In the genomic region with DNA sequence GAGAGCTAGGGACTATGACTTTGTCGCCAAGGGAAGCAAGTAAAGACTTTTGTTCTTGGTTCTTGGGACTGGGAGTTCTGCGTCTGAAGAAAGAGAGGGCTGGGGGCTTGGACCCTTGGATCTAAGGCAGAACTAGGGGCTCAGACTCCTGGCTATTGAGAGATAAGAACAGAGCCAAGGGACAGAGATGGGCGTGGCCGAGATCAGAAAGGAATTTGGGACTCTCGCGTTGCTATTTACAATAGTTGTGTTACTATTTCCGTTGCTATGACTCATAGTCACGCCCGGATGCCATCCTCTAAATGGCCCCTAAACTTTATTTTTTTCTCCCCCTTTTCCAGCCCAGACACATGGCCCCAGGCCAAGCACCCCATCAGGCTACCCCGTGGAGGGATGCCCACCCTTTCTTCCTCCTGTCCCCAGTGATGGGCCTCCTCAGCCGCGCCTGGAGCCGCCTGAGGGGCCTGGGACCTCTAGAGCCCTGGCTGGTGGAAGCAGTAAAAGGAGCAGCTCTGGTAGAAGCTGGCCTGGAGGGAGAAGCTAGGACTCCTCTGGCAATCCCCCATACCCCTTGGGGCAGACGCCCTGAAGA, we compare ENCODE assay signal across 8 cellular contexts. TPM values are rescaled to one million over a fixed set of nuclear protein-coding genes. Genes with fewer than 3 reads are reported as not detected.
A peak's percentile ranks its signal among the peaks of the same experiment; 100 is the strongest.
DNase-seq lines count a peak whose midpoint lies in the region; ATAC-seq and TF ChIP-seq lines count a peak whose summit lies in the region.

No MANE protein-coding gene starts in this region.

- peak overlapping the region; percentile 97 for H3K9ac ChIP-seq in Karpas-422 (ENCODE audit: low read length)

- peaks cover 12% of the 10 kb centered on the region; the same call in 1 of the 2 replicates for H4K20me1 ChIP-seq in Karpas-422 (ENCODE audit: insufficient read depth, low read depth, low read length)

- H2AFZ ChIP-seq in Karpas-422 (ENCODE audit: low read length) = peak overlapping the region; percentile 58; the same call in 1 of the 2 replicates

- peaks cover 25% of the 10 kb centered on the region for H3K79me2 ChIP-seq in Karpas-422 (ENCODE audit: low read length)

- WGBS in gastroesophageal sphincter (ENCODE audit: low coverage in 1 of 2), 2 donors = 0% methylated on average over 9 to 10 of the region's 14 CpGs

- DNase-seq in GM10248 (ENCODE audit: extremely low spot score) = peak; percentile 80
- peak; percentile 96 for DNase-seq in Karpas-422
- peak; percentile 84 to 87 for DNase-seq in SJCRH30
- DNase-seq in activated naive CD4-positive, alpha-beta T cell treated with anti-CD3 and anti-CD28 coated beads, Interleukin-2, amount 50 U/mL, for 16 hours = peak; percentile 79
- peak; percentile 79 for DNase-seq in non-pigmented ciliary epithelial cell (ENCODE audit: low read depth)
- DNase-seq in thoracic aorta (ENCODE audit: low spot score) = peak; percentile 86

- H3K9me3 ChIP-seq in Karpas-422 (ENCODE audit: low read length) (no peaks in the 10 kb centered on the region), SJCRH30 (replicated peaks) (no peaks in the 10 kb centered on the region), gastroesophageal sphincter (no peaks in the 10 kb centered on the region), thoracic aorta (no peaks in the 10 kb centered on the region)

- CTCF ChIA-PET in GM10248 (lab: Yijun Ruan, JAX) = interaction anchor here (1.6 to 2.2 kb wide), 3 partner anchors 30 to 98 kb away, joined by 5 to 10 read pairs (median 9); no protein-coding TSS in a partner anchor

- peak overlapping the region; percentile 95 for H3K4me3 ChIP-seq in Karpas-422 (ENCODE audit: low read length)
- H3K4me3 ChIP-seq in SJCRH30 = peak overlapping the region; percentile 81
- H3K4me3 ChIP-seq in gastroesophageal sphincter = peak overlapping the region; percentile 86 to 99
- peak overlapping the region; percentile 95 for H3K4me3 ChIP-seq in thoracic aorta

- no peak for TF ChIP-seq POLR2A in gastroesophageal sphincter (IDR thresholded peaks at IDR 0.05)

- H3K27ac ChIP-seq in Karpas-422 (ENCODE audit: low read length) (peak overlapping the region; percentile 82), SJCRH30 (peak overlapping the region; percentile 85), gastroesophageal sphincter (peak overlapping the region; percentile 95 to 100 (median 98)), thoracic aorta (peak overlapping the region; percentile 100)

- H3K36me3 ChIP-seq in Karpas-422 (ENCODE audit: insufficient read depth, low read length) (0 out of 2 replicates have a peak, but pooled peaks cover 13% of the 10 kb centered on the region), SJCRH30 (peaks cover 22% of the 10 kb centered on the region), gastroesophageal sphincter (peaks cover 0 to 49% of the 10 kb centered on the region in 2 donors), thoracic aorta (peaks cover 39% of the 10 kb centered on the region)

- H3K27me3 ChIP-seq in Karpas-422 (ENCODE audit: low read length) = no peaks in the 10 kb centered on the region
- H3K27me3 ChIP-seq in SJCRH30 = no peaks in the 10 kb centered on the region
- no peaks in the 10 kb centered on the region for H3K27me3 ChIP-seq in gastroesophageal sphincter
- no peaks in the 10 kb centered on the region for H3K27me3 ChIP-seq in thoracic aorta (replicated peaks; ENCODE audit: insufficient read depth)

- H3K9me2 ChIP-seq in Karpas-422 (replicated peaks; ENCODE audit: insufficient read depth, low read length) = no peaks in the 10 kb centered on the region

- H3K4me1 ChIP-seq in Karpas-422 (ENCODE audit: low read length) (peaks cover 38% of the 10 kb centered on the region), SJCRH30 (peaks cover 32% of the 10 kb centered on the region), gastroesophageal sphincter (peaks cover 0 to 72% (median 20%) of the 10 kb centered on the region in 3 donors), thoracic aorta (ENCODE audit: control insufficient read depth in 1 of 2, low read depth in 2 of 2) (peaks cover 14 to 34% of the 10 kb centered on the region in 2 donors)

- POLR2A ChIA-PET in GM10248 (lab: Yijun Ruan, JAX) = interaction anchor here (0.5 to 5.3 kb wide), 21 partner anchors 8 to 152 kb away, joined by 3 to 67 read pairs (median 9); partner anchors contain the start of genes BCAT2, DHDH, FTL and GYS1

- ATAC-seq in gastroesophageal sphincter (peak; percentile 69), thoracic aorta (ENCODE audit: insufficient number of reproducible peaks, low FRiP score, low read depth) (peak; percentile 78), HG03139 (IDR thresholded peaks at IDR 0.05; ENCODE audit: unreplicated experiment) (no peak)

- peak overlapping the region; percentile 97 for H3K4me2 ChIP-seq in Karpas-422 (ENCODE audit: low read depth, low read length, poor library complexity, severe bottlenecking)

- TF ChIP-seq CTCF in GM10248 (IDR thresholded peaks at IDR 0.05; ENCODE audit: control extremely low read depth, extremely low read depth, low read depth, missing control alignments) = no peak
- TF ChIP-seq CTCF in gastroesophageal sphincter (IDR thresholded peaks at IDR 0.05) = peak in 2 of 4 experiments; percentile 19 to 21
- peak; percentile 12 for TF ChIP-seq CTCF in thoracic aorta (IDR thresholded peaks at IDR 0.05)

- TF ChIP-seq EP300 in gastroesophageal sphincter (IDR thresholded peaks at IDR 0.05) = no peak

RNA-seq across cellular contexts. Expression of gene PPP1R15A, which starts 0.8 kb away (rescaled TPM):
- total RNA-seq in Karpas-422 (2014; rRNA removed; shearing (Covaris generic); ENCODE audit: low replicate concordance) = 22.6 and 31.3 TPM in 2 replicates
- total RNA-seq in SJCRH30 (2014; rRNA removed; shearing (Covaris generic)) = 11.1 and 12.5 TPM in 2 replicates
- 10 to 100 TPM; 53.9 to 70.0 (median 60.9) TPM for total RNA-seq in gastroesophageal sphincter
- 100 to 1,000 TPM; 108 to 139 TPM for total RNA-seq in thoracic aorta

RNA-seq across cellular contexts. Expression of gene PLEKHA4, which starts 4.6 kb away (rescaled TPM):
- total RNA-seq in Karpas-422 (2014; rRNA removed; shearing (Covaris generic); ENCODE audit: low replicate concordance) = not detected in 2 replicates
- total RNA-seq in SJCRH30 (2014; rRNA removed; shearing (Covaris generic)) = 19.3 and 26.6 TPM in 2 replicates
- total RNA-seq in gastroesophageal sphincter (10 to 100 TPM; 11.4 to 29.2 (median 18.1) TPM), thoracic aorta (10 to 100 TPM; 45.1 to 45.2 TPM)

RNA-seq across cellular contexts. Expression of gene TULP2, which starts 25.6 kb away (rescaled TPM):
- not detected in 2 replicates for total RNA-seq in Karpas-422 (2014; rRNA removed; shearing (Covaris generic); ENCODE audit: low replicate concordance)
- not detected in 2 replicates for total RNA-seq in SJCRH30 (2014; rRNA removed; shearing (Covaris generic))
- total RNA-seq in gastroesophageal sphincter (1 to 10 TPM in 1 of 4 donors, not detected in 3; 2.0 TPM), thoracic aorta (under 1 TPM; 0.27 to 0.78 TPM)

RNA-seq across cellular contexts. Expression of gene NUCB1, which starts 27.1 kb away (rescaled TPM):
- total RNA-seq in Karpas-422 (2014; rRNA removed; shearing (Covaris generic); ENCODE audit: low replicate concordance) = 57.5 and 98.2 TPM in 2 replicates
- total RNA-seq in SJCRH30 (2014; rRNA removed; shearing (Covaris generic)) = 91.2 and 97.1 TPM in 2 replicates
- total RNA-seq in gastroesophageal sphincter (100 to 1,000 TPM; 188 to 326 (median 279) TPM), thoracic aorta (100 to 1,000 TPM; 415 to 671 TPM)

RNA-seq across cellular contexts. Expression of gene HSD17B14, which starts 36.7 kb away (rescaled TPM):
- 1.0 and 1.9 TPM in 2 replicates for total RNA-seq in Karpas-422 (2014; rRNA removed; shearing (Covaris generic); ENCODE audit: low replicate concordance)
- total RNA-seq in SJCRH30 (2014; rRNA removed; shearing (Covaris generic)) = not detected in 2 replicates
- total RNA-seq in gastroesophageal sphincter (10 to 100 TPM in 2 of 4 donors, 1 to 10 TPM in 2; 5.3 to 12.5 (median 8.2) TPM), thoracic aorta (10 to 100 TPM; 10.2 to 16.8 TPM)

Comparison
In these comparisons a context has a peak if more than half of its experiments do, and no peak if none do; other contexts are left out.
1. RNA of gene PLEKHA4, which starts 4.6 kb away (total RNA-seq): 45.1 to 45.2 TPM in thoracic aorta, 11.4 to 29.2 TPM in gastroesophageal sphincter and 19.3 to 26.6 TPM in SJCRH30; not detected in Karpas-422; every median in the first group is over 10 times any median in the second.
2. Peak in every context shown above with its lines, with median percentiles within 50 percentile points of each other: DNase-seq, H3K27ac ChIP-seq and H3K4me3 ChIP-seq.